Comparison of ENCODE assay signal across 9 cellular contexts in the genomic region with DNA sequence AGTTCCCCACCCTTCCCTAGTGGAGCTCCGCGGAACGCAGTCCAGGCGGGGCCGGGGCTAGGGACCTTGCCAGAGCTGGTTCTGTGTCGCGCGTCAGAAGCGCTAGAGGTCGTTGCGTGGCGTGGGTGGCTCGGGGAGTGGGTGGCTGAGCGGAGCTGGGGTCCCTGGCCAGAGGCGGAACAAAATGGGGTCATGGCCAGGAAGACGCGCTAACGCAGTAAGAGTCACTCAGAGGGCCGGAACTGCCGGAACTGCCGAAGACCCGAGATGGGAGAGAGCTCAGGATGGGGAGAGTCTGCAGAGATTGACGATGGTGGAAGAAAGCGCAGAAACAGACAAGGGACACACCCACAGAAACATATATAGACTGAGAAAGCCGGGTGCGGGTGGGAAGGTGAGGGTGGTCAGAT. TPM values are rescaled to one million over a fixed set of nuclear protein-coding genes. Genes with fewer than 3 reads are reported as not detected.
DNase-seq lines count a peak whose midpoint lies in the region; ATAC-seq and TF ChIP-seq lines count a peak whose summit lies in the region.
"Had no signal": no experiment of that assay in that cellular context is flagged by ENCODE, and none has a peak within 500 bp of the region (broad histone marks: within the 10 kb centered on the region; RNA-seq: fewer than 3 reads in every experiment).

No MANE protein-coding gene starts in this region.

- peak overlapping the region; percentile 99 for H3K27ac Mint-ChIP-seq in activated CD8-positive, alpha-beta T cell treated with anti-CD3 and anti-CD28 coated beads for 36 hours
- H3K27ac Mint-ChIP-seq in Calu3 (ENCODE audit: unreplicated experiment): no peak overlapping the region

- H3K79me2 ChIP-seq in mesendoderm (ENCODE audit: control insufficient read depth, insufficient read depth, low read length): no peaks in the 10 kb centered on the region

- H2BK15ac ChIP-seq in mesendoderm (replicated peaks; ENCODE audit: low read depth): no peak overlapping the region

- no peak overlapping the region for H3K18ac ChIP-seq in mesendoderm (ENCODE audit: low read length)

- H3K4me3 ChIP-seq in mesendoderm (ENCODE audit: low read length) (no peak overlapping the region), tibial artery (peak overlapping the region; percentile 20 to 24)
- H3K4me3 ChIP-seq: pancreas had no signal

- H3K27ac ChIP-seq in mesendoderm (ENCODE audit: low read depth, low read length): no peak overlapping the region
- peak overlapping the region in 1 of 2 donors; percentile 30 for H3K27ac ChIP-seq in tibial artery
- H3K27ac ChIP-seq: pancreas, WERI-Rb-1 had no signal

- peak overlapping the region; percentile 14 for H3K4me2 ChIP-seq in mesendoderm (ENCODE audit: low read length)

- H2AK5ac ChIP-seq in mesendoderm (ENCODE audit: low read length): no peak overlapping the region

- no TSS peak for BruUV-seq in Calu3 (replicated peaks; lab: Mats Ljungman, UMichigan)

- no peaks in the 10 kb centered on the region for H3K79me1 ChIP-seq in mesendoderm (ENCODE audit: low read length)

- no peak overlapping the region for H2BK5ac ChIP-seq in mesendoderm (ENCODE audit: low read length)

- intact Hi-C loops in activated CD8-positive, alpha-beta T cell treated with anti-CD3 and anti-CD28 coated beads for 36 hours (cut with micrococcal nuclease): no loop called here
- intact Hi-C loops in tibial artery (cut with DNase I; ENCODE audit: low total_unique reads): loop anchor here (5.0 kb wide), 1 partner anchor 103 kb away; no protein-coding TSS in a partner anchor
- intact Hi-C loops in Calu3 (cut with micrococcal nuclease; ENCODE audit: unreplicated experiment): no loop called here

- no CpG with 5 or more reads among the region's 26 CpGs for WGBS in mesendoderm (ENCODE audit: extremely low coverage, insufficient coverage, low lambda C conversion rate)

- no peak overlapping the region for H3K23ac ChIP-seq in mesendoderm (ENCODE audit: low read length)

- H3K9me3 Mint-ChIP-seq in activated CD8-positive, alpha-beta T cell treated with anti-CD3 and anti-CD28 coated beads for 36 hours: no peaks in the 10 kb centered on the region
- H3K9me3 Mint-ChIP-seq in Calu3 (ENCODE audit: low read depth, unreplicated experiment): no peaks in the 10 kb centered on the region

- H3K36me3 ChIP-seq in mesendoderm (ENCODE audit: control insufficient read depth, insufficient read depth, low read length) (no peaks in the 10 kb centered on the region), tibial artery (peaks cover 0 to 8% (median 0%) of the 10 kb centered on the region in 3 donors)
- H3K36me3 ChIP-seq: pancreas, WERI-Rb-1 had no signal

- POLR2A ChIA-PET in activated CD8-positive, alpha-beta T cell treated with anti-CD3 and anti-CD28 coated beads for 36 hours (lab: Charles Lee): interaction anchor here (0.7 to 3.5 kb wide), 12 partner anchors 9 to 206 kb away, joined by 3 to 29 read pairs (median 6); partner anchors contain the start of genes ORMDL2, PYM1 and SARNP

- H4K8ac ChIP-seq in mesendoderm (ENCODE audit: low read depth, low read length): no peak overlapping the region

- H3K9me3 ChIP-seq in tibial artery: no peaks in the 10 kb centered on the region
- H3K9me3 ChIP-seq: pancreas had no signal

- H3K56ac ChIP-seq in mesendoderm (ENCODE audit: low read length): peak overlapping the region; percentile 17

- CTCF ChIA-PET in activated CD8-positive, alpha-beta T cell treated with anti-CD3 and anti-CD28 coated beads for 36 hours (lab: Charles Lee): interaction anchor here (0.6 to 2.9 kb wide), 10 partner anchors 8 to 197 kb away, joined by 3 to 19 read pairs (median 5); partner anchors contain the start of genes ORMDL2, RAB5B and SARNP
- CTCF ChIA-PET in Calu3 (lab: Charles Lee): interaction anchor here (0.6 kb wide), 2 partner anchors 58 to 141 kb away, joined by 3 read pairs; no protein-coding TSS in a partner anchor

- peak overlapping the region; percentile 99 for H3K4me3 Mint-ChIP-seq in activated CD8-positive, alpha-beta T cell treated with anti-CD3 and anti-CD28 coated beads for 36 hours
- H3K4me3 Mint-ChIP-seq in Calu3 (ENCODE audit: low read depth, unreplicated experiment): no peak overlapping the region

- H3K27me3 Mint-ChIP-seq in activated CD8-positive, alpha-beta T cell treated with anti-CD3 and anti-CD28 coated beads for 36 hours: no peaks in the 10 kb centered on the region
- H3K27me3 Mint-ChIP-seq in Calu3 (ENCODE audit: unreplicated experiment): no peaks in the 10 kb centered on the region

- no peak overlapping the region for H3K4ac ChIP-seq in mesendoderm (ENCODE audit: low read depth, low read length)

- H4K5ac ChIP-seq in mesendoderm (ENCODE audit: low read length): no peak overlapping the region

- TF ChIP-seq CTCF in activated CD8-positive, alpha-beta T cell treated with anti-CD3 and anti-CD28 coated beads for 36 hours (IDR thresholded peaks at IDR 0.05): no peak
- TF ChIP-seq CTCF in tibial artery (IDR thresholded peaks at IDR 0.05) (no peak), Calu3 (IDR thresholded peaks at IDR 0.05; ENCODE audit: unreplicated experiment) (no peak)

- H3K36me3 Mint-ChIP-seq in activated CD8-positive, alpha-beta T cell treated with anti-CD3 and anti-CD28 coated beads for 36 hours (ENCODE audit: low read depth): peaks cover 94% of the 10 kb centered on the region
- H3K36me3 Mint-ChIP-seq in Calu3 (ENCODE audit: insufficient read depth, unreplicated experiment): peaks cover 19% of the 10 kb centered on the region

- peak; percentile 62 for DNase-seq in activated CD8-positive, alpha-beta T cell treated with anti-CD3 and anti-CD28 coated beads for 36 hours
- peak; percentile 22 for DNase-seq in cerebellar cortex (ENCODE audit: low spot score)
- DNase-seq in mesendoderm: no peak
- no peak for DNase-seq in tibial artery
- DNase-seq in SIG-M5 (lab: John Stamatoyannopoulos, UW): no peak
- no peak for DNase-seq in Calu3
- DNase-seq in NCI-H526 treated with DMSO at 0.1 percent for 48 hours (lab: John Stamatoyannopoulos, UW): no peak
- DNase-seq: WERI-Rb-1 had no signal

- H2BK120ac ChIP-seq in mesendoderm (ENCODE audit: low read depth, low read length): no peak overlapping the region

- peak; percentile 7 for ATAC-seq in activated CD8-positive, alpha-beta T cell treated with anti-CD3 and anti-CD28 coated beads for 36 hours
- ATAC-seq: pancreas had no signal

- peaks cover 3% of the 10 kb centered on the region for H3K4me1 ChIP-seq in mesendoderm (ENCODE audit: control insufficient read depth, low read depth, low read length)
- H3K4me1 ChIP-seq in tibial artery: peaks cover 0 to 33% (median 21%) of the 10 kb centered on the region in 4 donors

- H3K9ac ChIP-seq in mesendoderm (ENCODE audit: low read length): peak overlapping the region; percentile 34

- peaks cover 8% of the 10 kb centered on the region for H3K27me3 ChIP-seq in mesendoderm (ENCODE audit: insufficient read depth, low read length, poor library complexity)
- no peaks in the 10 kb centered on the region for H3K27me3 ChIP-seq in tibial artery
- H3K27me3 ChIP-seq: pancreas had no signal

- peaks cover 73% of the 10 kb centered on the region for H3K4me1 Mint-ChIP-seq in activated CD8-positive, alpha-beta T cell treated with anti-CD3 and anti-CD28 coated beads for 36 hours (ENCODE audit: low read depth)
- peaks cover 28% of the 10 kb centered on the region for H3K4me1 Mint-ChIP-seq in Calu3 (ENCODE audit: low read depth, unreplicated experiment)

RNA-seq across cellular contexts. Expression of gene DGKA, which starts 4.8 kb away (rescaled TPM):
- total RNA-seq in activated CD8-positive, alpha-beta T cell treated with anti-CD3 and anti-CD28 coated beads for 36 hours: 100 to 1,000 TPM; 350 to 353 TPM
- polyA plus RNA-seq in mesendoderm (2013, experiment 1 of 2): 8.6 TPM
- 9.8 TPM for polyA plus RNA-seq in mesendoderm (2013, experiment 2 of 2)
- 50.3 and 51.2 TPM in 2 replicates for total RNA-seq in Calu3 (2022)

RNA-seq across cellular contexts. Expression of gene PYM1, which starts 8.1 kb away (rescaled TPM):
- 10 to 100 TPM; 22.1 to 22.9 TPM for total RNA-seq in activated CD8-positive, alpha-beta T cell treated with anti-CD3 and anti-CD28 coated beads for 36 hours
- polyA plus RNA-seq in mesendoderm (2013, experiment 1 of 2): 54.0 TPM
- polyA plus RNA-seq in mesendoderm (2013, experiment 2 of 2): 55.1 TPM
- 33.6 and 35.4 TPM in 2 replicates for total RNA-seq in Calu3 (2022)

RNA-seq across cellular contexts. Expression of gene PMEL, which starts 30.1 kb away (rescaled TPM):
- total RNA-seq in activated CD8-positive, alpha-beta T cell treated with anti-CD3 and anti-CD28 coated beads for 36 hours: 1 to 10 TPM in 1 of 2 experiments, under 1 TPM in 1; 0.65 to 1.2 TPM
- polyA plus RNA-seq in mesendoderm (2013, experiment 1 of 2): 24.6 TPM
- polyA plus RNA-seq in mesendoderm (2013, experiment 2 of 2): 23.0 TPM
- 1.6 and 2.1 TPM in 2 replicates for total RNA-seq in Calu3 (2022)

RNA-seq across cellular contexts. Expression of gene CDK2, which starts 30.9 kb away (rescaled TPM):
- 10 to 100 TPM; 86.7 to 90.1 TPM for total RNA-seq in activated CD8-positive, alpha-beta T cell treated with anti-CD3 and anti-CD28 coated beads for 36 hours
- polyA plus RNA-seq in mesendoderm (2013, experiment 1 of 2): 49.3 TPM
- polyA plus RNA-seq in mesendoderm (2013, experiment 2 of 2): 50.6 TPM
- total RNA-seq in Calu3 (2022): 68.9 and 76.4 TPM in 2 replicates

RNA-seq across cellular contexts. Expression of gene RAB5B, which starts 38.1 kb away (rescaled TPM):
- 10 to 100 TPM; 26.0 to 32.4 TPM for total RNA-seq in activated CD8-positive, alpha-beta T cell treated with anti-CD3 and anti-CD28 coated beads for 36 hours
- 44.4 TPM for polyA plus RNA-seq in mesendoderm (2013, experiment 1 of 2)
- 44.6 TPM for polyA plus RNA-seq in mesendoderm (2013, experiment 2 of 2)
- total RNA-seq in Calu3 (2022): 84.7 and 91.6 TPM in 2 replicates

Comparison
In these comparisons a context has a peak if more than half of its experiments do, and no peak if none do; other contexts are left out.
1. DNase-seq: peak in activated CD8-positive, alpha-beta T cell treated with anti-CD3 and anti-CD28 coated beads for 36 hours (single experiment) and cerebellar cortex (single experiment); none in mesendoderm (single experiment), tibial artery (0 of 2), SIG-M5 (single experiment), Calu3 (single experiment) and NCI-H526 treated with DMSO at 0.1 percent for 48 hours (single experiment).